In genomic region chr4:172957216-172957615, GRCh38 we compare ENCODE assay signal across 7 cellular contexts.
"Had no signal": no experiment of that assay in that cellular context is flagged by ENCODE, and none has a peak within 500 bp of the region (broad histone marks: within the 10 kb centered on the region; RNA-seq: fewer than 3 reads in every experiment).

No MANE protein-coding gene starts in this region.

- ATAC-seq: GM12878 had no signal

- FAIRE-seq: G401.6, GM12878, GM12891, GM12892, GM18507, GM19239 had no signal

- DNase-seq: GF-D8 had no signal

- H3K4me3 ChIP-seq: GM12878 had no signal
